10 cellular contexts compared by ENCODE assay signal in genomic region chr19:39335168-39335567, GRCh38. TPM values are rescaled to one million over a fixed set of nuclear protein-coding genes. Genes with fewer than 3 reads are reported as not detected.
A peak's percentile ranks its signal among the peaks of the same experiment; 100 is the strongest.
DNase-seq lines count a peak whose midpoint lies in the region; ATAC-seq, FAIRE-seq and TF ChIP-seq lines count a peak whose summit lies in the region.
"Had no signal": no experiment of that assay in that cellular context is flagged by ENCODE, and none has a peak within 500 bp of the region (broad histone marks: within the 10 kb centered on the region; RNA-seq: fewer than 3 reads in every experiment).

No MANE protein-coding gene starts in this region.

- ATAC-seq in HepG2 = peak; percentile 31
- peak; percentile 48 for ATAC-seq in upper lobe of right lung
- no peak for ATAC-seq in HG03521 (IDR thresholded peaks at IDR 0.05; ENCODE audit: unreplicated experiment)
- no peak for ATAC-seq in HG03565 (IDR thresholded peaks at IDR 0.05; ENCODE audit: unreplicated experiment)

- DNase-seq in MCF 10A (ENCODE audit: unreplicated experiment) (no peak), mammary epithelial cell (no peak), HepG2 (ENCODE audit: low spot score) (no peak), upper lobe of right lung (no peak), ACHN (no peak)
- DNase-seq in activated CD4-positive, alpha-beta T cell treated with anti-CD3 and anti-CD28 coated beads, Interleukin-2, amount 10 ng/mL, durations not matched to agents 24 days and 14 days = peak; percentile 77
- DNase-seq: Calu3 had no signal

- no peak for TF ChIP-seq RAD21 in HepG2 (CRISPR knock-in tag; IDR thresholded peaks at IDR 0.05)

- no peaks in the 10 kb centered on the region for H4K20me1 ChIP-seq in mammary epithelial cell (ENCODE audit: insufficient read depth, low read length)
- no peaks in the 10 kb centered on the region for H4K20me1 ChIP-seq in HepG2 (ENCODE audit: insufficient read depth, low read length)

- TF ChIP-seq POLR2A in HepG2 (IDR thresholded peaks at IDR 0.05; ENCODE audit: insufficient read depth in 1 of 2, low read depth in 2 of 2, low read length in 2 of 2) = no peak

- no peaks in the 10 kb centered on the region for H3K36me3 ChIP-seq in mammary epithelial cell (ENCODE audit: insufficient read depth, low read length)
- no peaks in the 10 kb centered on the region for H3K36me3 ChIP-seq in HepG2 (replicated peaks in 1 of 2; ENCODE audit: control insufficient read depth in 1 of 2, insufficient read depth in 2 of 2, low read length in 2 of 2)
- no peaks in the 10 kb centered on the region for H3K36me3 ChIP-seq in upper lobe of right lung

- dilution Hi-C loops in mammary epithelial cell (cut with HindIII; ENCODE audit: low sequenced_read_pairs) = loop anchor here (5.0 kb wide), 1 partner anchor 118 kb away; no protein-coding TSS in a partner anchor

- H3K27ac ChIP-seq in mammary epithelial cell (ENCODE audit: insufficient read depth, low read depth, low read length) (no peak overlapping the region), HepG2 (ENCODE audit: extremely low read length, insufficient read depth, low read length) (no peak overlapping the region), upper lobe of right lung (peak overlapping the region; percentile 88)

- CTCF ChIA-PET in MCF 10A (lab: Yijun Ruan, JAX) = interaction anchor here (0.7 kb wide), 1 partner anchor 1001 kb away, joined by 3 read pairs; no protein-coding TSS in a partner anchor
- CTCF ChIA-PET in mammary epithelial cell (lab: Charles Lee; ENCODE audit: low non-redundant PET) = no interaction called here
- CTCF ChIA-PET in HepG2 (lab: Yijun Ruan, JAX; ENCODE audit: low intra/inter-chr PET ratio, low total read pairs) = no interaction called here

- no peak overlapping the region for H3K9ac ChIP-seq in mammary epithelial cell (ENCODE audit: insufficient read depth, low read length)
- H3K9ac ChIP-seq in HepG2 (ENCODE audit: insufficient read depth, low read depth, low read length) = no peak overlapping the region

- in situ Hi-C loops in mammary epithelial cell (cut with MboI; ENCODE audit: low sequenced_read_pairs in 2 of 2) (loop anchor here in 1 of 2 donors (25.0 kb wide), 1 partner anchor 373 kb away; no protein-coding TSS in a partner anchor), HepG2 (cut with HindIII; ENCODE audit: extremely low pct_ligation_motif_present, low pct_unique_long_range_greater_than_20kb) (no loop called here), ACHN (cut with HindIII; ENCODE audit: low pct_ligation_motif_present, low pct_unique_long_range_greater_than_20kb, low sequenced_read_pairs) (no loop called here)

- TF ChIP-seq CTCF in MCF 10A (IDR thresholded peaks at IDR 0.05; ENCODE audit: unreplicated experiment) (no peak), mammary epithelial cell (conservative IDR thresholded peaks at IDR 0.05 in 1 of 2, IDR thresholded peaks at IDR 0.05 in 1 of 2; ENCODE audit: extremely low read depth in 1 of 2, insufficient read depth in 1 of 2, low read depth in 1 of 2, low read length in 2 of 2) (no peak), HepG2 (CRISPR knock-in tag; IDR thresholded peaks at IDR 0.05) (no peak), upper lobe of right lung (IDR thresholded peaks at IDR 0.05) (no peak)

- H3K4me1 Mint-ChIP-seq in MCF 10A (ENCODE audit: insufficient read depth, unreplicated experiment) = peaks cover 6% of the 10 kb centered on the region
- peaks cover 47% of the 10 kb centered on the region for H3K4me1 Mint-ChIP-seq in activated CD4-positive, alpha-beta T cell treated with anti-CD3 and anti-CD28 coated beads, Interleukin-2, amount 10 ng/mL, durations not matched to agents 24 days and 14 days
- H3K4me1 Mint-ChIP-seq: neural crest cell had no signal

- H2AFZ ChIP-seq in mammary epithelial cell (ENCODE audit: low read depth, low read length) (no peak overlapping the region), HepG2 (ENCODE audit: low read length) (peak overlapping the region; percentile 15)

- FAIRE-seq in HepG2 (lab: Jason Lieb, UNC) = no peak

- 87% methylated on average over 5 of the region's 6 CpGs for WGBS in mammary epithelial cell (ENCODE audit: low coverage, missing lambda C conversion rate)
- 19% methylated on average over 6 of the region's 6 CpGs for WGBS in HepG2 (ENCODE audit: low lambda C conversion rate)

- H3K9me3 ChIP-seq in mammary epithelial cell (replicated peaks; ENCODE audit: insufficient read depth, low read length) = no peaks in the 10 kb centered on the region
- H3K9me3 ChIP-seq in HepG2 (ENCODE audit: low read length) = no peaks in the 10 kb centered on the region
- no peaks in the 10 kb centered on the region for H3K9me3 ChIP-seq in upper lobe of right lung

- POLR2A ChIA-PET in MCF 10A (lab: Yijun Ruan, JAX) (no interaction called here), HepG2 (lab: Yijun Ruan, JAX) (no interaction called here)

- H3K27me3 ChIP-seq in mammary epithelial cell (ENCODE audit: insufficient read depth, low read length) = no peaks in the 10 kb centered on the region
- no peaks in the 10 kb centered on the region for H3K27me3 ChIP-seq in HepG2 (ENCODE audit: control insufficient read depth in 1 of 2, insufficient read depth in 2 of 2, low read length in 2 of 2)
- H3K27me3 ChIP-seq in upper lobe of right lung = no peaks in the 10 kb centered on the region

- no peaks in the 10 kb centered on the region for H3K4me1 ChIP-seq in mammary epithelial cell (ENCODE audit: insufficient read depth, low read length)
- peaks cover 66% of the 10 kb centered on the region for H3K4me1 ChIP-seq in HepG2 (ENCODE audit: insufficient read depth, low read length)
- H3K4me1 ChIP-seq in upper lobe of right lung = peaks cover 19% of the 10 kb centered on the region

- intact Hi-C loops in MCF 10A (cut with micrococcal nuclease) = no loop called here
- intact Hi-C loops in mammary epithelial cell (cut with micrococcal nuclease) = no loop called here
- intact Hi-C loops in activated CD4-positive, alpha-beta T cell treated with anti-CD3 and anti-CD28 coated beads, Interleukin-2, amount 10 ng/mL, durations not matched to agents 24 days and 14 days (cut with micrococcal nuclease) = no loop called here
- intact Hi-C loops in HepG2 (cut with micrococcal nuclease; ENCODE audit: unreplicated experiment) = no loop called here
- intact Hi-C loops in upper lobe of right lung (cut with DNase I) = no loop called here

- H3K4me3 ChIP-seq in mammary epithelial cell (replicated peaks in 1 of 3; ENCODE audit: insufficient read depth in 1 of 3, low read depth in 2 of 3, low read length in 3 of 3) = no peak overlapping the region
- H3K4me3 ChIP-seq in HepG2 (replicated peaks in 1 of 3; ENCODE audit: insufficient read depth in 1 of 3, low read depth in 2 of 3, low read length in 3 of 3) = peak overlapping the region; percentile 31 to 66 (median 43); a peak in 4 of 6 replicates
- peak overlapping the region; percentile 68 for H3K4me3 ChIP-seq in upper lobe of right lung

- H3K4me3 Mint-ChIP-seq in MCF 10A (ENCODE audit: unreplicated experiment) = no peak overlapping the region
- H3K4me3 Mint-ChIP-seq in activated CD4-positive, alpha-beta T cell treated with anti-CD3 and anti-CD28 coated beads, Interleukin-2, amount 10 ng/mL, durations not matched to agents 24 days and 14 days = peak overlapping the region; percentile 100
- H3K4me3 Mint-ChIP-seq: neural crest cell had no signal

- no peaks in the 10 kb centered on the region for H3K79me2 ChIP-seq in mammary epithelial cell (ENCODE audit: insufficient read depth, low read length)
- no peaks in the 10 kb centered on the region for H3K79me2 ChIP-seq in HepG2 (ENCODE audit: insufficient read depth, low read length)

- H3K4me2 ChIP-seq in mammary epithelial cell (ENCODE audit: insufficient read depth, low read depth, low read length) (no peak overlapping the region), HepG2 (ENCODE audit: low read depth, low read length) (peak overlapping the region; percentile 70)

- no peaks in the 10 kb centered on the region for H3K27me3 Mint-ChIP-seq in MCF 10A (ENCODE audit: insufficient read depth, unreplicated experiment)
- no peaks in the 10 kb centered on the region for H3K27me3 Mint-ChIP-seq in activated CD4-positive, alpha-beta T cell treated with anti-CD3 and anti-CD28 coated beads, Interleukin-2, amount 10 ng/mL, durations not matched to agents 24 days and 14 days

- TF ChIP-seq EP300 in HepG2 (IDR thresholded peaks at IDR 0.05; ENCODE audit: low read depth in 2 of 2, low read length in 2 of 2) (no peak), HepG2 (CRISPR knock-in tag; IDR thresholded peaks at IDR 0.05; ENCODE audit: borderline replicate concordance) (no peak)

- no peaks in the 10 kb centered on the region for H3K36me3 Mint-ChIP-seq in MCF 10A (ENCODE audit: insufficient read depth, unreplicated experiment)
- H3K36me3 Mint-ChIP-seq in activated CD4-positive, alpha-beta T cell treated with anti-CD3 and anti-CD28 coated beads, Interleukin-2, amount 10 ng/mL, durations not matched to agents 24 days and 14 days (ENCODE audit: low read depth) = peaks cover 29% of the 10 kb centered on the region

- no peaks in the 10 kb centered on the region for H3K9me3 Mint-ChIP-seq in MCF 10A (ENCODE audit: unreplicated experiment)
- H3K9me3 Mint-ChIP-seq in activated CD4-positive, alpha-beta T cell treated with anti-CD3 and anti-CD28 coated beads, Interleukin-2, amount 10 ng/mL, durations not matched to agents 24 days and 14 days = no peaks in the 10 kb centered on the region
- H3K9me3 Mint-ChIP-seq: neural crest cell had no signal

- H3K27ac Mint-ChIP-seq in MCF 10A (ENCODE audit: low read depth, unreplicated experiment) = peak overlapping the region; percentile 49
- peak overlapping the region; percentile 97 for H3K27ac Mint-ChIP-seq in activated CD4-positive, alpha-beta T cell treated with anti-CD3 and anti-CD28 coated beads, Interleukin-2, amount 10 ng/mL, durations not matched to agents 24 days and 14 days

- no TSS peak for BruUV-seq in MCF 10A (replicated peaks; lab: Mats Ljungman, UMichigan)
- no TSS peak for BruUV-seq in mammary epithelial cell (replicated peaks; lab: Mats Ljungman, UMichigan)
- no TSS peak for BruUV-seq in HepG2 (replicated peaks; lab: Mats Ljungman, UMichigan)

RNA-seq across cellular contexts. Expression of gene GMFG, which starts 0.7 kb away (rescaled TPM):
- not detected in 2 replicates for total RNA-seq in MCF 10A (2022)
- total RNA-seq in mammary epithelial cell = not detected
- polyA plus RNA-seq in mammary epithelial cell = 0.17 TPM
- not detected for polyA minus RNA-seq in mammary epithelial cell
- 328 and 330 TPM in 2 replicates for total RNA-seq in activated CD4-positive, alpha-beta T cell treated with anti-CD3 and anti-CD28 coated beads, Interleukin-2, amount 10 ng/mL, durations not matched to agents 24 days and 14 days
- total RNA-seq in HepG2 (2016; rRNA removed; fragmentation: Illumina TruSeq; extraction: Trizol) = 1.1 TPM in 1 of 2 replicates, not detected in the other
- 0.88 TPM in 1 of 2 replicates, not detected in the other for total RNA-seq in HepG2 (2016; cell fraction: cytosol; rRNA removed; fragmentation: Illumina TruSeq; extraction: Trizol; ENCODE audit: low read depth)
- 0.35 and 1.1 TPM in 2 replicates for total RNA-seq in HepG2 (2016; cell fraction: insoluble cytoplasmic fraction; rRNA removed; fragmentation: Illumina TruSeq; extraction: Trizol)
- total RNA-seq in HepG2 (2016; cell fraction: membrane; rRNA removed; fragmentation: Illumina TruSeq; extraction: Trizol) = 0.46 TPM in 1 of 2 replicates, not detected in the other
- not detected in 2 replicates for total RNA-seq in HepG2 (2016; cell fraction: nucleus; rRNA removed; fragmentation: Illumina TruSeq; extraction: Trizol)
- polyA plus RNA-seq in HepG2 (2011; rRNA removed) = 7.5 and 7.9 TPM in 2 replicates
- 5.3 and 8.4 TPM in 2 replicates for polyA plus RNA-seq in HepG2 (2011; cell fraction: cytosol; rRNA removed)
- polyA plus RNA-seq in HepG2 (2011; cell fraction: nucleus; rRNA removed) = 2.2 and 3.1 TPM in 2 replicates
- 10.9 and 18.0 TPM in 2 replicates for polyA plus RNA-seq in HepG2 (2012)
- 0.45 TPM in 1 of 2 replicates, not detected in the other for polyA plus RNA-seq in HepG2 (2016; cell fraction: cytosol; fragmentation: Illumina TruSeq; extraction: Trizol; ENCODE audit: low read depth)
- 1.1 TPM in 1 of 2 replicates, not detected in the other for polyA plus RNA-seq in HepG2 (2016; cell fraction: insoluble cytoplasmic fraction; fragmentation: Illumina TruSeq; extraction: Trizol; ENCODE audit: low read depth)
- 0.42 TPM in 1 of 2 replicates, not detected in the other for polyA plus RNA-seq in HepG2 (2016; cell fraction: membrane; fragmentation: Illumina TruSeq; extraction: Trizol; ENCODE audit: low read depth)
- not detected in 2 replicates for polyA plus RNA-seq in HepG2 (2016; cell fraction: nucleus; fragmentation: Illumina TruSeq; extraction: Trizol; ENCODE audit: insufficient read depth, low read depth)
- polyA minus RNA-seq in HepG2 (2011; rRNA and poly(A)+ RNA removed; ENCODE audit: low replicate concordance) = 1.5 TPM in 1 of 2 replicates, not detected in the other
- polyA minus RNA-seq in HepG2 (2011; cell fraction: cytosol; rRNA and poly(A)+ RNA removed) = not detected in 2 replicates
- polyA minus RNA-seq in HepG2 (2011; cell fraction: nucleus; rRNA and poly(A)+ RNA removed) = not detected in 2 replicates
- 113 TPM for total RNA-seq in upper lobe of right lung
- total RNA-seq: Calu3 had no signal

RNA-seq across cellular contexts. Expression of gene SAMD4B, which starts 7.1 kb away (rescaled TPM):
- total RNA-seq in MCF 10A (2022) (65.4 and 94.2 TPM in 2 replicates), mammary epithelial cell (10 to 100 TPM; 54.3 to 95.2 TPM), HepG2 (2016; rRNA removed; fragmentation: Illumina TruSeq; extraction: Trizol) (26.0 and 29.1 TPM in 2 replicates), upper lobe of right lung (81.2 TPM)
- polyA plus RNA-seq in mammary epithelial cell (54.1 TPM), HepG2 (2011; rRNA removed) (31.8 and 37.7 TPM in 2 replicates)
- 144 TPM for polyA minus RNA-seq in mammary epithelial cell
- 68.9 and 71.4 TPM in 2 replicates for total RNA-seq in activated CD4-positive, alpha-beta T cell treated with anti-CD3 and anti-CD28 coated beads, Interleukin-2, amount 10 ng/mL, durations not matched to agents 24 days and 14 days
- 7.2 and 7.4 TPM in 2 replicates for total RNA-seq in HepG2 (2016; cell fraction: cytosol; rRNA removed; fragmentation: Illumina TruSeq; extraction: Trizol; ENCODE audit: low read depth)
- 25.8 and 26.5 TPM in 2 replicates for total RNA-seq in HepG2 (2016; cell fraction: insoluble cytoplasmic fraction; rRNA removed; fragmentation: Illumina TruSeq; extraction: Trizol)
- total RNA-seq in HepG2 (2016; cell fraction: membrane; rRNA removed; fragmentation: Illumina TruSeq; extraction: Trizol) = 26.3 and 30.4 TPM in 2 replicates
- total RNA-seq in HepG2 (2016; cell fraction: nucleus; rRNA removed; fragmentation: Illumina TruSeq; extraction: Trizol) = 21.5 and 28.0 TPM in 2 replicates
- 15.3 and 21.3 TPM in 2 replicates for polyA plus RNA-seq in HepG2 (2011; cell fraction: cytosol; rRNA removed)
- 70.1 and 82.6 TPM in 2 replicates for polyA plus RNA-seq in HepG2 (2011; cell fraction: nucleus; rRNA removed)
- 35.6 and 45.7 TPM in 2 replicates for polyA plus RNA-seq in HepG2 (2012)
- polyA plus RNA-seq in HepG2 (2016; cell fraction: cytosol; fragmentation: Illumina TruSeq; extraction: Trizol; ENCODE audit: low read depth) = 7.6 and 8.0 TPM in 2 replicates
- polyA plus RNA-seq in HepG2 (2016; cell fraction: insoluble cytoplasmic fraction; fragmentation: Illumina TruSeq; extraction: Trizol; ENCODE audit: low read depth) = 33.5 and 49.3 TPM in 2 replicates
- polyA plus RNA-seq in HepG2 (2016; cell fraction: membrane; fragmentation: Illumina TruSeq; extraction: Trizol; ENCODE audit: low read depth) = 31.4 and 33.2 TPM in 2 replicates
- polyA plus RNA-seq in HepG2 (2016; cell fraction: nucleus; fragmentation: Illumina TruSeq; extraction: Trizol; ENCODE audit: insufficient read depth, low read depth) = 81.0 and 81.2 TPM in 2 replicates
- 63.3 and 83.3 TPM in 2 replicates for polyA minus RNA-seq in HepG2 (2011; rRNA and poly(A)+ RNA removed; ENCODE audit: low replicate concordance)
- 21.3 and 24.8 TPM in 2 replicates for polyA minus RNA-seq in HepG2 (2011; cell fraction: cytosol; rRNA and poly(A)+ RNA removed)
- polyA minus RNA-seq in HepG2 (2011; cell fraction: nucleus; rRNA and poly(A)+ RNA removed) = 25.0 and 25.6 TPM in 2 replicates

RNA-seq across cellular contexts. Expression of gene LRFN1, which starts 14.5 kb away (rescaled TPM):
- total RNA-seq in MCF 10A (2022) = 0.16 TPM in 1 of 2 replicates, not detected in the other
- total RNA-seq in mammary epithelial cell = 1 to 10 TPM in 1 of 2 donors, under 1 TPM in 1; 0.50 to 1.2 TPM
- polyA plus RNA-seq in mammary epithelial cell = 0.20 TPM
- not detected for polyA minus RNA-seq in mammary epithelial cell
- total RNA-seq in activated CD4-positive, alpha-beta T cell treated with anti-CD3 and anti-CD28 coated beads, Interleukin-2, amount 10 ng/mL, durations not matched to agents 24 days and 14 days = 5.0 and 5.2 TPM in 2 replicates
- 0.04 TPM in 1 of 2 replicates, not detected in the other for total RNA-seq in HepG2 (2016; rRNA removed; fragmentation: Illumina TruSeq; extraction: Trizol)
- 0.09 TPM in 1 of 2 replicates, not detected in the other for total RNA-seq in HepG2 (2016; cell fraction: cytosol; rRNA removed; fragmentation: Illumina TruSeq; extraction: Trizol; ENCODE audit: low read depth)
- 0.06 TPM in 1 of 2 replicates, not detected in the other for total RNA-seq in HepG2 (2016; cell fraction: insoluble cytoplasmic fraction; rRNA removed; fragmentation: Illumina TruSeq; extraction: Trizol)
- total RNA-seq in HepG2 (2016; cell fraction: membrane; rRNA removed; fragmentation: Illumina TruSeq; extraction: Trizol) = 0.06 TPM in 1 of 2 replicates, not detected in the other
- 0.19 TPM in 1 of 2 replicates, not detected in the other for total RNA-seq in HepG2 (2016; cell fraction: nucleus; rRNA removed; fragmentation: Illumina TruSeq; extraction: Trizol)
- polyA plus RNA-seq in HepG2 (2011; rRNA removed) = 0.07 TPM in 1 of 2 replicates, not detected in the other
- 0.04 and 0.05 TPM in 2 replicates for polyA plus RNA-seq in HepG2 (2011; cell fraction: cytosol; rRNA removed)
- 0.16 and 0.17 TPM in 2 replicates for polyA plus RNA-seq in HepG2 (2011; cell fraction: nucleus; rRNA removed)
- 0.36 and 0.39 TPM in 2 replicates for polyA plus RNA-seq in HepG2 (2012)
- 0.06 TPM in 1 of 2 replicates, not detected in the other for polyA plus RNA-seq in HepG2 (2016; cell fraction: cytosol; fragmentation: Illumina TruSeq; extraction: Trizol; ENCODE audit: low read depth)
- polyA plus RNA-seq in HepG2 (2016; cell fraction: insoluble cytoplasmic fraction; fragmentation: Illumina TruSeq; extraction: Trizol; ENCODE audit: low read depth) = 0.13 and 0.19 TPM in 2 replicates
- polyA plus RNA-seq in HepG2 (2016; cell fraction: membrane; fragmentation: Illumina TruSeq; extraction: Trizol; ENCODE audit: low read depth) = 0.09 and 0.15 TPM in 2 replicates
- 0.15 and 0.52 TPM in 2 replicates for polyA plus RNA-seq in HepG2 (2016; cell fraction: nucleus; fragmentation: Illumina TruSeq; extraction: Trizol; ENCODE audit: insufficient read depth, low read depth)
- polyA minus RNA-seq in HepG2 (2011; rRNA and poly(A)+ RNA removed; ENCODE audit: low replicate concordance) = 0.10 TPM in 1 of 2 replicates, not detected in the other
- polyA minus RNA-seq in HepG2 (2011; cell fraction: cytosol; rRNA and poly(A)+ RNA removed) = not detected in 2 replicates
- 0.25 TPM in 1 of 2 replicates, not detected in the other for polyA minus RNA-seq in HepG2 (2011; cell fraction: nucleus; rRNA and poly(A)+ RNA removed)
- total RNA-seq in upper lobe of right lung = 2.2 TPM

RNA-seq across cellular contexts. Expression of gene IFNL1, which starts 39.0 kb away (rescaled TPM):
- total RNA-seq in MCF 10A (2022) = not detected in 2 replicates
- total RNA-seq in mammary epithelial cell = not detected
- not detected for polyA plus RNA-seq in mammary epithelial cell
- not detected for polyA minus RNA-seq in mammary epithelial cell
- not detected in 2 replicates for total RNA-seq in activated CD4-positive, alpha-beta T cell treated with anti-CD3 and anti-CD28 coated beads, Interleukin-2, amount 10 ng/mL, durations not matched to agents 24 days and 14 days
- not detected in 2 replicates for total RNA-seq in HepG2 (2016; rRNA removed; fragmentation: Illumina TruSeq; extraction: Trizol)
- total RNA-seq in HepG2 (2016; cell fraction: cytosol; rRNA removed; fragmentation: Illumina TruSeq; extraction: Trizol; ENCODE audit: low read depth) = not detected in 2 replicates
- total RNA-seq in HepG2 (2016; cell fraction: insoluble cytoplasmic fraction; rRNA removed; fragmentation: Illumina TruSeq; extraction: Trizol) = not detected in 2 replicates
- not detected in 2 replicates for total RNA-seq in HepG2 (2016; cell fraction: membrane; rRNA removed; fragmentation: Illumina TruSeq; extraction: Trizol)
- total RNA-seq in HepG2 (2016; cell fraction: nucleus; rRNA removed; fragmentation: Illumina TruSeq; extraction: Trizol) = not detected in 2 replicates
- not detected in 2 replicates for polyA plus RNA-seq in HepG2 (2011; rRNA removed)
- polyA plus RNA-seq in HepG2 (2011; cell fraction: cytosol; rRNA removed) = not detected in 2 replicates
- polyA plus RNA-seq in HepG2 (2011; cell fraction: nucleus; rRNA removed) = not detected in 2 replicates
- polyA plus RNA-seq in HepG2 (2012) = not detected in 2 replicates
- polyA plus RNA-seq in HepG2 (2016; cell fraction: cytosol; fragmentation: Illumina TruSeq; extraction: Trizol; ENCODE audit: low read depth) = not detected in 2 replicates
- not detected in 2 replicates for polyA plus RNA-seq in HepG2 (2016; cell fraction: insoluble cytoplasmic fraction; fragmentation: Illumina TruSeq; extraction: Trizol; ENCODE audit: low read depth)
- polyA plus RNA-seq in HepG2 (2016; cell fraction: membrane; fragmentation: Illumina TruSeq; extraction: Trizol; ENCODE audit: low read depth) = not detected in 2 replicates
- not detected in 2 replicates for polyA plus RNA-seq in HepG2 (2016; cell fraction: nucleus; fragmentation: Illumina TruSeq; extraction: Trizol; ENCODE audit: insufficient read depth, low read depth)
- polyA minus RNA-seq in HepG2 (2011; rRNA and poly(A)+ RNA removed; ENCODE audit: low replicate concordance) = not detected in 2 replicates
- not detected in 2 replicates for polyA minus RNA-seq in HepG2 (2011; cell fraction: cytosol; rRNA and poly(A)+ RNA removed)
- polyA minus RNA-seq in HepG2 (2011; cell fraction: nucleus; rRNA and poly(A)+ RNA removed) = not detected in 2 replicates
- not detected for total RNA-seq in upper lobe of right lung
- total RNA-seq: neural crest cell had no signal

RNA-seq across cellular contexts. Expression of gene PAF1, which starts 55.7 kb away (rescaled TPM):
- total RNA-seq in MCF 10A (2022) (47.0 and 48.5 TPM in 2 replicates), mammary epithelial cell (10 to 100 TPM; 25.5 to 45.8 TPM), HepG2 (2016; rRNA removed; fragmentation: Illumina TruSeq; extraction: Trizol) (30.2 and 31.0 TPM in 2 replicates), upper lobe of right lung (33.3 TPM)
- polyA plus RNA-seq in mammary epithelial cell (54.0 TPM), HepG2 (2011; rRNA removed) (30.3 and 31.1 TPM in 2 replicates)
- polyA minus RNA-seq in mammary epithelial cell = 26.5 TPM
- total RNA-seq in activated CD4-positive, alpha-beta T cell treated with anti-CD3 and anti-CD28 coated beads, Interleukin-2, amount 10 ng/mL, durations not matched to agents 24 days and 14 days = 47.1 and 50.6 TPM in 2 replicates
- 4.3 and 4.6 TPM in 2 replicates for total RNA-seq in HepG2 (2016; cell fraction: cytosol; rRNA removed; fragmentation: Illumina TruSeq; extraction: Trizol; ENCODE audit: low read depth)
- total RNA-seq in HepG2 (2016; cell fraction: insoluble cytoplasmic fraction; rRNA removed; fragmentation: Illumina TruSeq; extraction: Trizol) = 25.2 and 33.6 TPM in 2 replicates
- total RNA-seq in HepG2 (2016; cell fraction: membrane; rRNA removed; fragmentation: Illumina TruSeq; extraction: Trizol) = 7.2 and 8.9 TPM in 2 replicates
- total RNA-seq in HepG2 (2016; cell fraction: nucleus; rRNA removed; fragmentation: Illumina TruSeq; extraction: Trizol) = 17.1 and 20.6 TPM in 2 replicates
- 23.2 and 28.5 TPM in 2 replicates for polyA plus RNA-seq in HepG2 (2011; cell fraction: cytosol; rRNA removed)
- polyA plus RNA-seq in HepG2 (2011; cell fraction: nucleus; rRNA removed) = 46.4 and 51.2 TPM in 2 replicates
- polyA plus RNA-seq in HepG2 (2012) = 31.0 and 32.0 TPM in 2 replicates
- polyA plus RNA-seq in HepG2 (2016; cell fraction: cytosol; fragmentation: Illumina TruSeq; extraction: Trizol; ENCODE audit: low read depth) = 4.2 and 4.5 TPM in 2 replicates
- 45.7 and 53.2 TPM in 2 replicates for polyA plus RNA-seq in HepG2 (2016; cell fraction: insoluble cytoplasmic fraction; fragmentation: Illumina TruSeq; extraction: Trizol; ENCODE audit: low read depth)
- 7.1 and 7.8 TPM in 2 replicates for polyA plus RNA-seq in HepG2 (2016; cell fraction: membrane; fragmentation: Illumina TruSeq; extraction: Trizol; ENCODE audit: low read depth)
- polyA plus RNA-seq in HepG2 (2016; cell fraction: nucleus; fragmentation: Illumina TruSeq; extraction: Trizol; ENCODE audit: insufficient read depth, low read depth) = 51.5 and 52.7 TPM in 2 replicates
- polyA minus RNA-seq in HepG2 (2011; rRNA and poly(A)+ RNA removed; ENCODE audit: low replicate concordance) = 32.5 and 51.4 TPM in 2 replicates
- polyA minus RNA-seq in HepG2 (2011; cell fraction: cytosol; rRNA and poly(A)+ RNA removed) = 17.1 and 19.9 TPM in 2 replicates
- polyA minus RNA-seq in HepG2 (2011; cell fraction: nucleus; rRNA and poly(A)+ RNA removed) = 30.1 and 33.9 TPM in 2 replicates

Comparison
In these comparisons a context has a peak if more than half of its experiments do, and no peak if none do; other contexts are left out.
1. H3K4me3 ChIP-seq: peak in HepG2 (3 of 3) and upper lobe of right lung (single experiment); none in mammary epithelial cell (0 of 3).
2. ATAC-seq: peak in HepG2 (single experiment) and upper lobe of right lung (single experiment); none in HG03521 (single experiment) and HG03565 (single experiment).
3. RNA of gene GMFG, which starts 0.7 kb away (total RNA-seq): 328 to 330 TPM in activated CD4-positive, alpha-beta T cell treated with anti-CD3 and anti-CD28 coated beads, Interleukin-2, amount 10 ng/mL, durations not matched to agents 24 days and 14 days and 113 TPM in upper lobe of right lung (single experiment); 0.35 to 1.1 TPM in HepG2, not detected in mammary epithelial cell and not detected in MCF 10A; every median in the first group is over 10 times any median in the second.